In genomic region chrX:33065415-33065814, GRCh38 we compare ENCODE assay signal across 8 cellular contexts.
"Had no signal": no experiment of that assay in that cellular context is flagged by ENCODE, and none has a peak within 500 bp of the region (broad histone marks: within the 10 kb centered on the region; RNA-seq: fewer than 3 reads in every experiment).

No MANE protein-coding gene starts in this region.

- H3K27ac ChIP-seq: GM23248, HL-60 had no signal

- FAIRE-seq: HepG2 had no signal

- DNase-seq: GM23248, GOT3, H7, HFFc6 had no signal

- H3K4me1 ChIP-seq: HAP-1 had no signal

- ATAC-seq: HCT116, HepG2 had no signal

- H3K9me3 ChIP-seq: HAP-1 had no signal

- H3K4me3 ChIP-seq: GM23248, HAP-1 had no signal

- H3K36me3 ChIP-seq: HAP-1 had no signal
